Comparison of ENCODE assay signal across 8 cellular contexts in genomic region chr12:92145481-92145730, GRCh38. TPM values are rescaled to one million over a fixed set of nuclear protein-coding genes. Genes with fewer than 3 reads are reported as not detected.
A peak's percentile ranks its signal among the peaks of the same experiment; 100 is the strongest.
DNase-seq lines count a peak whose midpoint lies in the region; ATAC-seq, FAIRE-seq and TF ChIP-seq lines count a peak whose summit lies in the region.

No MANE protein-coding gene starts in this region.

- peak overlapping the region; percentile 99 for H3K27ac Mint-ChIP-seq in Calu3 (ENCODE audit: unreplicated experiment)
- H3K27ac Mint-ChIP-seq in activated T-cell treated with anti-CD3 and anti-CD28 coated beads, Interleukin-2, amount 50 U/mL, for 72 hours = peak overlapping the region; percentile 99

- 0% methylated on average over 10 of the region's 28 CpGs for WGBS in smooth muscle cell (ENCODE audit: low lambda C conversion rate)

- H3K4me3 ChIP-seq in right atrium auricular region = peak overlapping the region; percentile 84 to 100
- peak overlapping the region; percentile 92 for H3K4me3 ChIP-seq in smooth muscle cell

- intact Hi-C loops in Calu3 (cut with micrococcal nuclease; ENCODE audit: unreplicated experiment) = loop anchor here (2.0 to 10.0 kb wide), 3 partner anchors 219 to 335 kb away; no protein-coding TSS in a partner anchor

- H3F3A ChIP-seq in smooth muscle cell (ENCODE audit: low read depth) = peaks cover 19% of the 10 kb centered on the region

- peaks cover 49% of the 10 kb centered on the region for H4K20me1 ChIP-seq in smooth muscle cell (ENCODE audit: low read depth)

- H2AFZ ChIP-seq in smooth muscle cell (ENCODE audit: low read depth) = no peak overlapping the region

- H3K4me1 Mint-ChIP-seq in Calu3 (ENCODE audit: low read depth, unreplicated experiment) = peaks cover 17% of the 10 kb centered on the region
- peaks cover 35% of the 10 kb centered on the region for H3K4me1 Mint-ChIP-seq in activated T-cell treated with anti-CD3 and anti-CD28 coated beads, Interleukin-2, amount 50 U/mL, for 72 hours (ENCODE audit: low read depth)

- H3K27ac ChIP-seq in right atrium auricular region = peak overlapping the region; percentile 99 to 100
- peak overlapping the region; percentile 91 for H3K27ac ChIP-seq in smooth muscle cell (ENCODE audit: low read depth)

- H3K27me3 ChIP-seq in right atrium auricular region (no peaks in the 10 kb centered on the region), smooth muscle cell (ENCODE audit: low read depth) (no peaks in the 10 kb centered on the region)

- H3K9me3 Mint-ChIP-seq in Calu3 (ENCODE audit: low read depth, unreplicated experiment) = peaks cover 2% of the 10 kb centered on the region
- H3K9me3 Mint-ChIP-seq in activated T-cell treated with anti-CD3 and anti-CD28 coated beads, Interleukin-2, amount 50 U/mL, for 72 hours = no peaks in the 10 kb centered on the region

- DNase-seq in Calu3 = no peak
- no peak for DNase-seq in activated T-cell treated with anti-CD3 and anti-CD28 coated beads, Interleukin-2, amount 50 U/mL, for 72 hours
- no peak for DNase-seq in right atrium auricular region (ENCODE audit: low spot score)
- peak; percentile 42 for DNase-seq in smooth muscle cell (lab: John Stamatoyannopoulos, UW; ENCODE audit: unreplicated experiment)
- DNase-seq in NCI-H1417 (lab: John Stamatoyannopoulos, UW) = no peak
- DNase-seq in activated effector memory CD4-positive, alpha-beta T cell treated with Interleukin-2 at 50 U/mL for 16 hours = no peak
- DNase-seq in GM19239 (ENCODE audit: insufficient read length, low spot score) = no peak

- peak overlapping the region; percentile 87 for H3K4me3 Mint-ChIP-seq in Calu3 (ENCODE audit: low read depth, unreplicated experiment)
- peak overlapping the region; percentile 98 for H3K4me3 Mint-ChIP-seq in activated T-cell treated with anti-CD3 and anti-CD28 coated beads, Interleukin-2, amount 50 U/mL, for 72 hours

- H3K36me3 ChIP-seq in right atrium auricular region (peaks cover 49% of the 10 kb centered on the region), smooth muscle cell (ENCODE audit: low read depth) (no peaks in the 10 kb centered on the region)

- peak overlapping the region; percentile 89 for H3K4me2 ChIP-seq in smooth muscle cell

- H3K9me3 ChIP-seq in right atrium auricular region (no peaks in the 10 kb centered on the region), smooth muscle cell (replicated peaks; ENCODE audit: low read depth) (no peaks in the 10 kb centered on the region)

- H3K27me3 Mint-ChIP-seq in Calu3 (ENCODE audit: unreplicated experiment) = peaks cover 10% of the 10 kb centered on the region
- H3K27me3 Mint-ChIP-seq in activated T-cell treated with anti-CD3 and anti-CD28 coated beads, Interleukin-2, amount 50 U/mL, for 72 hours (ENCODE audit: low read depth) = no peaks in the 10 kb centered on the region

- peaks cover 50% of the 10 kb centered on the region for H3K79me2 ChIP-seq in smooth muscle cell (ENCODE audit: low read depth)

- peak overlapping the region; percentile 96 for H3K9ac ChIP-seq in smooth muscle cell (ENCODE audit: low read depth)

- peaks cover 73% of the 10 kb centered on the region for H3K36me3 Mint-ChIP-seq in Calu3 (ENCODE audit: insufficient read depth, unreplicated experiment)
- peaks cover 22 to 55% of the 10 kb centered on the region in 2 donors for H3K36me3 Mint-ChIP-seq in activated T-cell treated with anti-CD3 and anti-CD28 coated beads, Interleukin-2, amount 50 U/mL, for 72 hours (ENCODE audit: insufficient read depth in 2 of 2)

- no peak for FAIRE-seq in GM19239 (lab: Jason Lieb, UNC)

- TF ChIP-seq CTCF in Calu3 (IDR thresholded peaks at IDR 0.05; ENCODE audit: unreplicated experiment) (no peak), right atrium auricular region (IDR thresholded peaks at IDR 0.05) (no peak), smooth muscle cell (IDR thresholded peaks at IDR 0.05; ENCODE audit: borderline replicate concordance, insufficient read depth, poor library complexity, severe bottlenecking) (no peak)

- H3K4me1 ChIP-seq in right atrium auricular region (peaks cover 0 to under 1% of the 10 kb centered on the region in 2 donors), smooth muscle cell (ENCODE audit: low read depth) (peaks cover 47% of the 10 kb centered on the region)

- peak; percentile 5 for ATAC-seq in HG02840 (IDR thresholded peaks at IDR 0.05; ENCODE audit: low FRiP score, unreplicated experiment)
- peak in 1 of 2 donors; percentile 19 for ATAC-seq in activated T-cell treated with anti-CD3 and anti-CD28 coated beads, Interleukin-2, amount 50 U/mL, for 72 hours (replicated peaks in 1 of 2)

- no TSS peak for BruUV-seq in Calu3 (replicated peaks; lab: Mats Ljungman, UMichigan)

- CTCF ChIA-PET in Calu3 (lab: Charles Lee) = interaction anchor here (0.6 to 3.3 kb wide), 17 partner anchors 8 to 763 kb away, joined by 3 to 32 read pairs (median 4); no protein-coding TSS in a partner anchor

RNA-seq across cellular contexts. Expression of gene BTG1, which starts 0.2 kb away (rescaled TPM):
- total RNA-seq in Calu3 (2022) = 123 and 131 TPM in 2 replicates
- 100 to 1,000 TPM; 258 to 337 TPM for total RNA-seq in activated T-cell treated with anti-CD3 and anti-CD28 coated beads, Interleukin-2, amount 50 U/mL, for 72 hours
- total RNA-seq in right atrium auricular region = 10 to 100 TPM; 51.2 to 61.6 TPM
- 37.6 and 42.1 TPM in 2 replicates for total RNA-seq in smooth muscle cell
- 70.4 and 108 TPM in 2 replicates for polyA plus RNA-seq in smooth muscle cell
